10 cellular contexts compared by ENCODE assay signal in genomic region chr3:16378415-16378814, GRCh38.
DNase-seq lines count a peak whose midpoint lies in the region; ATAC-seq and TF ChIP-seq lines count a peak whose summit lies in the region.
"Had no signal": no experiment of that assay in that cellular context is flagged by ENCODE, and none has a peak within 500 bp of the region (broad histone marks: within the 10 kb centered on the region; RNA-seq: fewer than 3 reads in every experiment).

No MANE protein-coding gene starts in this region.

- H3K4me1 Mint-ChIP-seq in T-helper 2 cell treated with Interferon-gamma antibody and Interleukin-4, amounts not matched to agents 5 μg/mL and 100 μg/mL, for 36 hours (ENCODE audit: low read depth), result peaks cover 60% of the 10 kb centered on the region
- H3K4me1 Mint-ChIP-seq in T-cell (peaks cover 87 to 89% (median 89%) of the 10 kb centered on the region in 3 donors), naive B cell (peaks cover 63 to 98% (median 76%) of the 10 kb centered on the region in 3 donors)

- POLR2A ChIA-PET in T-cell (lab: Charles Lee) (no interaction called here), GM10248 (lab: Yijun Ruan, JAX) (interaction anchor here (1.1 to 2.0 kb wide), 4 partner anchors 45 to 138 kb away, joined by 4 to 6 read pairs (median 4); no protein-coding TSS in a partner anchor)

- H3K27ac Mint-ChIP-seq in T-helper 2 cell treated with Interferon-gamma antibody and Interleukin-4, amounts not matched to agents 5 μg/mL and 100 μg/mL, for 36 hours, result peak overlapping the region; percentile 65
- peak overlapping the region; percentile 91 to 95 for H3K27ac Mint-ChIP-seq in T-cell
- H3K27ac Mint-ChIP-seq in naive B cell, result peak overlapping the region in 4 of 6 donors; percentile 51 to 97 (median 94)

- CTCF ChIA-PET in T-cell (lab: Charles Lee) (interaction anchor here in 1 of 2 donors (0.6 kb wide), 1 partner anchor 845 kb away, joined by 3 read pairs; no protein-coding TSS in a partner anchor), GM10248 (lab: Yijun Ruan, JAX) (interaction anchor here (1.3 to 2.1 kb wide), 5 partner anchors 9 to 36 kb away, joined by 4 to 6 read pairs (median 6); no protein-coding TSS in a partner anchor)

- peaks cover 26% of the 10 kb centered on the region for H3K9me3 Mint-ChIP-seq in T-helper 2 cell treated with Interferon-gamma antibody and Interleukin-4, amounts not matched to agents 5 μg/mL and 100 μg/mL, for 36 hours
- peaks cover 0 to 3% (median 0%) of the 10 kb centered on the region in 3 donors for H3K9me3 Mint-ChIP-seq in T-cell
- H3K9me3 Mint-ChIP-seq in naive B cell, result peaks cover 0 to 6% (median 0%) of the 10 kb centered on the region in 7 donors

- H3K27me3 Mint-ChIP-seq in T-helper 2 cell treated with Interferon-gamma antibody and Interleukin-4, amounts not matched to agents 5 μg/mL and 100 μg/mL, for 36 hours (ENCODE audit: low read depth), result no peaks in the 10 kb centered on the region
- no peaks in the 10 kb centered on the region for H3K27me3 Mint-ChIP-seq in T-cell
- no peaks in the 10 kb centered on the region for H3K27me3 Mint-ChIP-seq in naive B cell

- H3K36me3 Mint-ChIP-seq in T-helper 2 cell treated with Interferon-gamma antibody and Interleukin-4, amounts not matched to agents 5 μg/mL and 100 μg/mL, for 36 hours (ENCODE audit: low read depth), result peaks cover 80% of the 10 kb centered on the region
- H3K36me3 Mint-ChIP-seq in T-cell (peaks cover 49% of the 10 kb centered on the region), naive B cell (peaks cover 10 to 23% of the 10 kb centered on the region in 2 donors)

- peak; percentile 10 for ATAC-seq in HG02610 (IDR thresholded peaks at IDR 0.05; ENCODE audit: unreplicated experiment)
- ATAC-seq in T-cell (replicated peaks in 1 of 4), result no peak
- no peak for ATAC-seq in naive B cell (ENCODE audit: low read depth in 2 of 2)

- no peak for TF ChIP-seq CTCF in GM10248 (IDR thresholded peaks at IDR 0.05; ENCODE audit: control extremely low read depth, extremely low read depth, low read depth, missing control alignments)

- DNase-seq in T-helper 2 cell treated with Interferon-gamma antibody and Interleukin-4, amounts not matched to agents 5 μg/mL and 100 μg/mL, for 36 hours (ENCODE audit: low spot score), result no peak
- DNase-seq in T-helper 2 cell, result no peak
- no peak for DNase-seq in T-cell
- no peak for DNase-seq in naive B cell
- no peak for DNase-seq in GM10248 (ENCODE audit: extremely low spot score)
- DNase-seq in NK-92 (lab: John Stamatoyannopoulos, UW; ENCODE audit: unreplicated experiment), result no peak
- no peak for DNase-seq in DMS53 (lab: John Stamatoyannopoulos, UW)
- DNase-seq: 8988T, NCI-H2029 treated with DMSO at 0.1 percent for 48 hours had no signal

- no peak overlapping the region for H3K4me3 Mint-ChIP-seq in T-helper 2 cell treated with Interferon-gamma antibody and Interleukin-4, amounts not matched to agents 5 μg/mL and 100 μg/mL, for 36 hours
- H3K4me3 Mint-ChIP-seq in T-cell, result peak overlapping the region in 2 of 3 donors; percentile 46 to 76
- peak overlapping the region in 6 of 8 donors; percentile 54 to 81 (median 64) for H3K4me3 Mint-ChIP-seq in naive B cell
